In genomic region chr5:176238645-176239283, GRCh38 we compare ENCODE assay signal across 8 cellular contexts. TPM values are rescaled to one million over a fixed set of nuclear protein-coding genes. Genes with fewer than 3 reads are reported as not detected.
DNase-seq lines count a peak whose midpoint lies in the region; ATAC-seq and TF ChIP-seq lines count a peak whose summit lies in the region.
"Not testable (repeated sequence)": the region's sequence is repeated elsewhere in the genome, so short reads cannot be mapped to it uniquely, and the experiment has no call there.

No MANE protein-coding gene starts in this region.

- intact Hi-C loops in activated CD4-positive, alpha-beta T cell treated with anti-CD3 and anti-CD28 coated beads for 36 hours (cut with DNase I, micrococcal nuclease) = loop anchor here (5.0 kb wide), 2 partner anchors 124 to 299 kb away; partner anchors contain the start of genes KIAA1191 (in 2 of the 2) and RNF44 (in 1 of the 2)
- intact Hi-C loops in esophagus muscularis mucosa (cut with DNase I) = not testable (repeated sequence)

- not testable (repeated sequence) for TF ChIP-seq POLR2A in esophagus muscularis mucosa (IDR thresholded peaks at IDR 0.05; ENCODE audit: low read depth)

- not testable (repeated sequence) for H3K27me3 Mint-ChIP-seq in activated CD4-positive, alpha-beta T cell treated with anti-CD3 and anti-CD28 coated beads for 36 hours

- not testable (repeated sequence) for H3K27ac Mint-ChIP-seq in activated CD4-positive, alpha-beta T cell treated with anti-CD3 and anti-CD28 coated beads for 36 hours

- not testable (repeated sequence) for H3K27me3 ChIP-seq in esophagus muscularis mucosa; mesendoderm (ENCODE audit: insufficient read depth, low read length, poor library complexity)

- peak overlapping the region in 3 of 4 donors; percentile 47 to 65 (median 62) for H3K27ac ChIP-seq in esophagus muscularis mucosa (replicated peaks in 1 of 4)
- H3K27ac ChIP-seq in mesendoderm (ENCODE audit: low read depth, low read length) = not testable (repeated sequence)

- H3K4me1 ChIP-seq in esophagus muscularis mucosa; mesendoderm (ENCODE audit: control insufficient read depth, low read depth, low read length): not testable (repeated sequence)

- H3K4me1 Mint-ChIP-seq in activated CD4-positive, alpha-beta T cell treated with anti-CD3 and anti-CD28 coated beads for 36 hours = not testable (repeated sequence)

- H3K36me3 Mint-ChIP-seq in activated CD4-positive, alpha-beta T cell treated with anti-CD3 and anti-CD28 coated beads for 36 hours (ENCODE audit: low read depth) = not testable (repeated sequence)

- ATAC-seq in GM19463 (IDR thresholded peaks at IDR 0.05; ENCODE audit: unreplicated experiment) = peak; percentile 23
- peak; percentile 18 for ATAC-seq in HG02798 (IDR thresholded peaks at IDR 0.05; ENCODE audit: poor library complexity, unreplicated experiment)
- peak; percentile 32 for ATAC-seq in HG03520 (IDR thresholded peaks at IDR 0.05; ENCODE audit: unreplicated experiment)
- ATAC-seq in activated CD4-positive, alpha-beta T cell treated with anti-CD3 and anti-CD28 coated beads for 36 hours = peak; percentile 45
- ATAC-seq in stimulated activated naive CD8-positive, alpha-beta T cell treated with anti-CD3 and anti-CD28 coated beads, Interleukin-15, Interleukin-2, amounts not matched to agents 100 U/mL and 50 U/mL, for 24 hours = peak; percentile 35

- H3K9ac ChIP-seq in mesendoderm (ENCODE audit: low read length) = not testable (repeated sequence)

- not testable (repeated sequence) for H3K4me3 Mint-ChIP-seq in activated CD4-positive, alpha-beta T cell treated with anti-CD3 and anti-CD28 coated beads for 36 hours

- TF ChIP-seq CTCF in esophagus muscularis mucosa (IDR thresholded peaks at IDR 0.05) = not testable (repeated sequence)

- TF ChIP-seq EP300 in esophagus muscularis mucosa (IDR thresholded peaks at IDR 0.05) = not testable (repeated sequence)

- not testable (repeated sequence) for H3K79me1 ChIP-seq in mesendoderm (ENCODE audit: low read length)

- no CpG with 5 or more reads among the region's 59 CpGs for WGBS in esophagus muscularis mucosa
- no CpG with 5 or more reads among the region's 59 CpGs for WGBS in mesendoderm (ENCODE audit: extremely low coverage, insufficient coverage, low lambda C conversion rate)

- H3K36me3 ChIP-seq in esophagus muscularis mucosa; mesendoderm (ENCODE audit: control insufficient read depth, insufficient read depth, low read length): not testable (repeated sequence)

- POLR2A ChIA-PET in activated CD4-positive, alpha-beta T cell treated with anti-CD3 and anti-CD28 coated beads for 36 hours (lab: Charles Lee) = not testable (repeated sequence)

- H3K4me2 ChIP-seq in mesendoderm (ENCODE audit: low read length) = not testable (repeated sequence)

- not testable (repeated sequence) for H3K9me3 Mint-ChIP-seq in activated CD4-positive, alpha-beta T cell treated with anti-CD3 and anti-CD28 coated beads for 36 hours (ENCODE audit: low read depth)

- H3K18ac ChIP-seq in mesendoderm (ENCODE audit: low read length) = not testable (repeated sequence)

- CTCF ChIA-PET in activated CD4-positive, alpha-beta T cell treated with anti-CD3 and anti-CD28 coated beads for 36 hours (lab: Charles Lee) = not testable (repeated sequence)

- H2BK120ac ChIP-seq in mesendoderm (ENCODE audit: low read depth, low read length) = not testable (repeated sequence)

- not testable (repeated sequence) for H4K5ac ChIP-seq in mesendoderm (ENCODE audit: low read length)

- H3K9me3 ChIP-seq in esophagus muscularis mucosa = not testable (repeated sequence)

- DNase-seq in activated CD4-positive, alpha-beta T cell treated with anti-CD3 and anti-CD28 coated beads for 36 hours; esophagus muscularis mucosa (ENCODE audit: extremely low spot score); mesendoderm; stimulated activated naive CD8-positive, alpha-beta T cell treated with anti-CD3 and anti-CD28 coated beads, Interleukin-15, Interleukin-2, amounts not matched to agents 100 U/mL and 50 U/mL, for 24 hours: not testable (repeated sequence)

- H3K56ac ChIP-seq in mesendoderm (ENCODE audit: low read length) = peak overlapping the region; percentile 34

- H3K4me3 ChIP-seq in GM08714 (ENCODE audit: low read length) (peak overlapping the region; percentile 49; the same call in 1 of the 2 replicates), esophagus muscularis mucosa (peak overlapping the region; percentile 58 to 70 (median 59))
- not testable (repeated sequence) for H3K4me3 ChIP-seq in mesendoderm (ENCODE audit: low read length)

- not testable (repeated sequence) for H2BK15ac ChIP-seq in mesendoderm (replicated peaks; ENCODE audit: low read depth)

- H3K4ac ChIP-seq in mesendoderm (ENCODE audit: low read depth, low read length) = not testable (repeated sequence)

- not testable (repeated sequence) for H4K8ac ChIP-seq in mesendoderm (ENCODE audit: low read depth, low read length)

- not testable (repeated sequence) for H2AK5ac ChIP-seq in mesendoderm (ENCODE audit: low read length)

- H3K23ac ChIP-seq in mesendoderm (ENCODE audit: low read length) = not testable (repeated sequence)

- not testable (repeated sequence) for H3K79me2 ChIP-seq in mesendoderm (ENCODE audit: control insufficient read depth, insufficient read depth, low read length)

- H2BK5ac ChIP-seq in mesendoderm (ENCODE audit: low read length) = not testable (repeated sequence)

RNA-seq across cellular contexts. Expression of gene SIMC1, which starts 0.5 kb away (rescaled TPM):
- 10 to 100 TPM; 24.0 to 27.6 TPM for total RNA-seq in activated CD4-positive, alpha-beta T cell treated with anti-CD3 and anti-CD28 coated beads for 36 hours
- 10 to 100 TPM; 17.8 to 28.3 (median 22.0) TPM for total RNA-seq in esophagus muscularis mucosa
- polyA plus RNA-seq in mesendoderm (2013, experiment 1 of 2) = 6.9 TPM
- polyA plus RNA-seq in mesendoderm (2013, experiment 2 of 2) = 7.4 TPM
